21 cellular contexts compared by ENCODE assay signal in the genomic region with DNA sequence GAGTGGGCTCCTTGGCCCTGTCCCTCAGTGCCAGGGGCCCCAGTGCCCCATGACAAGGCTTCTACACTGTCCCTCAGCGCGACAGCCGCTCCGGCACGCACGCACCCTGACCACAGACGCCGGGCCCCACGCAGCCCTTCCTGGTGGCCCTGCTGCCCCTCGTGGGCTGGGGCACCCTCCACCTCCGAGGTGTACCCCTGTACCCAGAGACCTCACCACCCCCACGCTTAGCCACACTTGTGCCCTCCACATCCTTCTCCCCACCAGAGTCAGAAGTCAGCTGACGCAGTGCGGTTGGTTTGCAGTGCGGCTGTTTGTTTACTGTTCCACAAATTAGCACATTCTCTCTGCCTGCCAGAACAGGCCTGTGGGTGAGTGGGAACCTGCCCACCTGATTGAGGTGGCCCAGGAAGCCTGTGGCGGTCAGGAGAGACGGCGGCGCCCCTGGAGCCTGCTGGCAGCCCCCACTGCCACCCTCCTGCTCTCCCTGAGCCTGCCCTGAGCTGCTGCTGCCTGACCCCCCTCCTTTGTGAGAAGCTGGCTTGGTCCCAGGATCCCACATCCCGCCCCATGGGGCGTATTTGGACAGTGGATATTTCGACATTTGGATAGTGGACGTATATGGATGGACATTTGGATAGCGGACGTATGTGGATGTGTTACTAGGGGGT. TPM values are rescaled to one million over a fixed set of nuclear protein-coding genes. Genes with fewer than 3 reads are reported as not detected.
"Had no signal": no experiment of that assay in that cellular context is flagged by ENCODE, and none has a peak within 500 bp of the region (broad histone marks: within the 10 kb centered on the region; RNA-seq: fewer than 3 reads in every experiment).

No MANE protein-coding gene starts in this region.

- H3K27me3 Mint-ChIP-seq: activated CD8-positive, alpha-beta T cell treated with anti-CD3 and anti-CD28 coated beads for 36 hours; activated naive CD8-positive, alpha-beta T cell treated with anti-CD3 and anti-CD28 coated beads, Interleukin-2, amount 10 ng/mL, durations not matched to agents 7 days and 5 days; dendritic cell treated with granulocyte-macrophage colony-stimulating factor and Interleukin-4, amounts not matched to agents 40 ng/mL and 50 ng/mL, for 4 days had no signal

- H3K4me3 ChIP-seq: gastroesophageal sphincter, left lung, psoas muscle, sigmoid colon, stomach, testis had no signal

- H3K4me1 Mint-ChIP-seq: nephron progenitor cell had no signal

- H3K27me3 ChIP-seq: brain microvascular endothelial cell, gastroesophageal sphincter, left lung, sigmoid colon, stomach, testis had no signal

- H3K27ac Mint-ChIP-seq: activated CD8-positive, alpha-beta T cell treated with anti-CD3 and anti-CD28 coated beads for 36 hours; activated naive CD8-positive, alpha-beta T cell treated with anti-CD3 and anti-CD28 coated beads, Interleukin-2, amount 10 ng/mL, durations not matched to agents 7 days and 5 days; dendritic cell treated with granulocyte-macrophage colony-stimulating factor and Interleukin-4, amounts not matched to agents 40 ng/mL and 50 ng/mL, for 4 days; nephron progenitor cell; T-helper 1 cell treated with Interleukin-12 subunit alpha and Interleukin-12 subunit beta and Interleukin-4 antibody, amounts not matched to agents 30 μg/mL and 1 μg/mL, for 36 hours had no signal

- H3K4me1 ChIP-seq: gastroesophageal sphincter, left lung, psoas muscle, sigmoid colon, stomach, testis had no signal

- H3K9me3 ChIP-seq: gastroesophageal sphincter, left lung, psoas muscle, sigmoid colon, testis had no signal

- ATAC-seq: activated CD8-positive, alpha-beta T cell treated with anti-CD3 and anti-CD28 coated beads for 36 hours; gastroesophageal sphincter; left lung; psoas muscle had no signal

- H3K4me3 Mint-ChIP-seq: activated CD8-positive, alpha-beta T cell treated with anti-CD3 and anti-CD28 coated beads for 36 hours; activated naive CD8-positive, alpha-beta T cell treated with anti-CD3 and anti-CD28 coated beads, Interleukin-2, amount 10 ng/mL, durations not matched to agents 7 days and 5 days; dendritic cell treated with granulocyte-macrophage colony-stimulating factor and Interleukin-4, amounts not matched to agents 40 ng/mL and 50 ng/mL, for 4 days; nephron progenitor cell; T-helper 1 cell treated with Interleukin-12 subunit alpha and Interleukin-12 subunit beta and Interleukin-4 antibody, amounts not matched to agents 30 μg/mL and 1 μg/mL, for 36 hours had no signal

- DNase-seq: activated CD4-positive, alpha-beta T cell treated with anti-CD3 and anti-CD28 coated beads for 48 hours; activated CD8-positive, alpha-beta T cell treated with anti-CD3 and anti-CD28 coated beads for 36 hours; activated gamma-delta T cell treated with Interleukin-2 at 50 U/mL for 16 hours; activated T-cell treated with anti-CD3 and anti-CD28 coated beads, Interleukin-2, amount 50 U/mL, for 48 hours; brain microvascular endothelial cell; cerebellar nuclear complex; effector memory CD4-positive, alpha-beta T cell; islet precursor cell; nephron progenitor cell; psoas muscle; sigmoid colon; stimulated activated CD4-positive, alpha-beta T cell treated with anti-CD3 and anti-CD28 coated beads, Interleukin-1b, Interleukin-23, amount 100 ng/mL, for 48 hours; stomach; testis had no signal

- H3K9me3 Mint-ChIP-seq: activated CD8-positive, alpha-beta T cell treated with anti-CD3 and anti-CD28 coated beads for 36 hours; activated naive CD8-positive, alpha-beta T cell treated with anti-CD3 and anti-CD28 coated beads, Interleukin-2, amount 10 ng/mL, durations not matched to agents 7 days and 5 days; T-helper 1 cell treated with Interleukin-12 subunit alpha and Interleukin-12 subunit beta and Interleukin-4 antibody, amounts not matched to agents 30 μg/mL and 1 μg/mL, for 36 hours had no signal

RNA-seq across cellular contexts. Expression of a gene that starts 38.0 kb away (rescaled TPM):
- total RNA-seq: activated CD8-positive, alpha-beta T cell treated with anti-CD3 and anti-CD28 coated beads for 36 hours; activated naive CD8-positive, alpha-beta T cell treated with anti-CD3 and anti-CD28 coated beads, Interleukin-2, amount 10 ng/mL, durations not matched to agents 7 days and 5 days; epithelial cell of proximal tubule; omental fat pad; sigmoid colon; stomach had no signal
